In the genomic region with DNA sequence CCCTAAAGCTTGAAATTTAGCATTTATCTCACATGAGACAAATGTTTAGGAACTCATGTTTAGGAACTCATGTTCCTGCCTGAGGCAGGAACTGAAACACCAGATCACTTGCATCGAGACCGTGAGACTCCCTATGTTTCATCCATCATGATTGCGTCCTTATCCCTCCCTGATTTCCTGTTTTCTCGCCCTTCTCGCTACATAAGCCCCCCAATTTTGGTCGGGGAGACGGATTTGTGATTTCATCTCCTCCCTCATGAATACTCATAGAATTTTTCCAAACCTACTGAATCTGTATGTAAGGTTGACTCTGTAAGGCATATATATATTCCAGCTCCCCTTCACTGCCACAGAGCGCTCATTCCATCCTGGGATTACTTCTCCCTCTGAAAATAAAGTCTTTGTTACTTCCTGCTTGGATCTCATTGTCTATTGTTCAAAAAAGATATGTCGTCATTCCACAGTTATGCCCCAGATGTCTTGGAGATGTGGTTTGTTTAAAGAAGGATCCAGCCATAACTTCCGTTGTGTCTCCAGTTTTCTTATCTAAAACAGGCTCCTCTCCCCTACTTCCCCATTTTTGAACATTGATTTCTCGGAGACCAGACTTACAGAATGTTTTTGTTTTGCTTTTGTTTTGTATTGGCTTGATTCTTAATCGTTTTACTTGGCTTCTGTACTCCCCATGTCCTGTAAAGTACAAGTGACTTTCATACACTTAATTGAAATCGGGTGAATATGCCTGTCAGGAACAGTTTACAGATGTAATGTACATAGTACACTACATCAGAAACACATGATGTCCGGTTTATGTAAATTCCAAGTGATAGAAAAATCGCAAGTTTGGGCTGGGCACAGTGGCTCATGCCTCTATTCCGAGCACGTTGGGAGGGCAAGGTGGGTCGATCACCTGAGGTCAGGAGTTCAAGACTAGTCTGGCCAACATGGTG, we compare ENCODE assay signal across 1 cellular context.
A peak's percentile ranks its signal among the peaks of the same experiment; 100 is the strongest.
TF ChIP-seq lines count a peak whose summit lies in the region.

No MANE protein-coding gene starts in this region.

TF ChIP-seq in HepG2, 621 proteins besides CTCF, POLR2A, EP300 and RAD21 (continued from another document):
- TF ChIP-seq, protein P1, sequence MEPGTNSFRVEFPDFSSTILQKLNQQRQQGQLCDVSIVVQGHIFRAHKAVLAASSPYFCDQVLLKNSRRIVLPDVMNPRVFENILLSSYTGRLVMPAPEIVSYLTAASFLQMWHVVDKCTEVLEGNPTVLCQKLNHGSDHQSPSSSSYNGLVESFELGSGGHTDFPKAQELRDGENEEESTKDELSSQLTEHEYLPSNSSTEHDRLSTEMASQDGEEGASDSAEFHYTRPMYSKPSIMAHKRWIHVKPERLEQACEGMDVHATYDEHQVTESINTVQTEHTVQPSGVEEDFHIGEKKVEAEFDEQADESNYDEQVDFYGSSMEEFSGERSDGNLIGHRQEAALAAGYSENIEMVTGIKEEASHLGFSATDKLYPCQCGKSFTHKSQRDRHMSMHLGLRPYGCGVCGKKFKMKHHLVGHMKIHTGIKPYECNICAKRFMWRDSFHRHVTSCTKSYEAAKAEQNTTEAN (CRISPR knock-in tag; conservative IDR thresholded peaks at IDR 0.05): no peak
- TF ChIP-seq, protein P2, sequence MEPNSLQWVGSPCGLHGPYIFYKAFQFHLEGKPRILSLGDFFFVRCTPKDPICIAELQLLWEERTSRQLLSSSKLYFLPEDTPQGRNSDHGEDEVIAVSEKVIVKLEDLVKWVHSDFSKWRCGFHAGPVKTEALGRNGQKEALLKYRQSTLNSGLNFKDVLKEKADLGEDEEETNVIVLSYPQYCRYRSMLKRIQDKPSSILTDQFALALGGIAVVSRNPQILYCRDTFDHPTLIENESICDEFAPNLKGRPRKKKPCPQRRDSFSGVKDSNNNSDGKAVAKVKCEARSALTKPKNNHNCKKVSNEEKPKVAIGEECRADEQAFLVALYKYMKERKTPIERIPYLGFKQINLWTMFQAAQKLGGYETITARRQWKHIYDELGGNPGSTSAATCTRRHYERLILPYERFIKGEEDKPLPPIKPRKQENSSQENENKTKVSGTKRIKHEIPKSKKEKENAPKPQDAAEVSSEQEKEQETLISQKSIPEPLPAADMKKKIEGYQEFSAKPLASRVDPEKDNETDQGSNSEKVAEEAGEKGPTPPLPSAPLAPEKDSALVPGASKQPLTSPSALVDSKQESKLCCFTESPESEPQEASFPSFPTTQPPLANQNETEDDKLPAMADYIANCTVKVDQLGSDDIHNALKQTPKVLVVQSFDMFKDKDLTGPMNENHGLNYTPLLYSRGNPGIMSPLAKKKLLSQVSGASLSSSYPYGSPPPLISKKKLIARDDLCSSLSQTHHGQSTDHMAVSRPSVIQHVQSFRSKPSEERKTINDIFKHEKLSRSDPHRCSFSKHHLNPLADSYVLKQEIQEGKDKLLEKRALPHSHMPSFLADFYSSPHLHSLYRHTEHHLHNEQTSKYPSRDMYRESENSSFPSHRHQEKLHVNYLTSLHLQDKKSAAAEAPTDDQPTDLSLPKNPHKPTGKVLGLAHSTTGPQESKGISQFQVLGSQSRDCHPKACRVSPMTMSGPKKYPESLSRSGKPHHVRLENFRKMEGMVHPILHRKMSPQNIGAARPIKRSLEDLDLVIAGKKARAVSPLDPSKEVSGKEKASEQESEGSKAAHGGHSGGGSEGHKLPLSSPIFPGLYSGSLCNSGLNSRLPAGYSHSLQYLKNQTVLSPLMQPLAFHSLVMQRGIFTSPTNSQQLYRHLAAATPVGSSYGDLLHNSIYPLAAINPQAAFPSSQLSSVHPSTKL (CRISPR knock-in tag; IDR thresholded peaks at IDR 0.05): peak; percentile 3; the same call in 1 of the 2 replicates
- TF ChIP-seq RXRB (CRISPR knock-in tag; IDR thresholded peaks at IDR 0.05; ENCODE audit: borderline replicate concordance) (no peak), ZNF569 (CRISPR knock-in tag; IDR thresholded peaks at IDR 0.05; ENCODE audit: borderline replicate concordance) (no peak), SNAPC2 (CRISPR knock-in tag; IDR thresholded peaks at IDR 0.05) (peak; percentile 56; the same call in 1 of the 2 replicates), CENPX (CRISPR knock-in tag; IDR thresholded peaks at IDR 0.05) (no peak), ATF4 (CRISPR knock-in tag; IDR thresholded peaks at IDR 0.05) (peak in 1 of 2 experiments; percentile 14; a peak in 1 of 4 replicates), NFIC (IDR thresholded peaks at IDR 0.05; ENCODE audit: low read length) (0 out of 2 replicates have a peak, but pooled peaks have one; percentile 32), CREB1 (IDR thresholded peaks at IDR 0.05) (0 out of 2 replicates have a peak, but pooled peaks have one; percentile 25), CREB1 (CRISPR knock-in tag; IDR thresholded peaks at IDR 0.05) (no peak)
